9 cellular contexts compared by ENCODE assay signal in genomic region chr12:113467154-113467513, GRCh38. TPM values are rescaled to one million over a fixed set of nuclear protein-coding genes. Genes with fewer than 3 reads are reported as not detected.
DNase-seq lines count a peak whose midpoint lies in the region; ATAC-seq, FAIRE-seq and TF ChIP-seq lines count a peak whose summit lies in the region.
"Had no signal": no experiment of that assay in that cellular context is flagged by ENCODE, and none has a peak within 500 bp of the region (broad histone marks: within the 10 kb centered on the region; RNA-seq: fewer than 3 reads in every experiment).

No MANE protein-coding gene starts in this region.

- CTCF ChIA-PET in Calu3 (lab: Charles Lee): no interaction called here

- TF ChIP-seq CTCF in Calu3 (IDR thresholded peaks at IDR 0.05; ENCODE audit: unreplicated experiment) (no peak), esophagus squamous epithelium (IDR thresholded peaks at IDR 0.05) (no peak), pancreas (IDR thresholded peaks at IDR 0.05) (no peak)

- ATAC-seq in pancreas: peak in 2 of 4 donors; percentile 11 to 13

- H3K4me3 ChIP-seq in esophagus squamous epithelium: peak overlapping the region; percentile 20 to 59 (median 38)
- H3K4me3 ChIP-seq in pancreas: peak overlapping the region in 3 of 4 donors; percentile 10 to 45 (median 22)
- H3K4me3 ChIP-seq in MG63: no peak overlapping the region

- intact Hi-C loops in Calu3 (cut with micrococcal nuclease; ENCODE audit: unreplicated experiment): loop anchor here (1.0 to 10.0 kb wide), 2 partner anchors 41 to 258 kb away; no protein-coding TSS in a partner anchor
- intact Hi-C loops in esophagus squamous epithelium (cut with DNase I): loop anchor here (10.0 kb wide), 1 partner anchor 448 kb away; no protein-coding TSS in a partner anchor
- intact Hi-C loops in pancreas (cut with DNase I): no loop called here

- H3K27ac Mint-ChIP-seq in Calu3 (ENCODE audit: unreplicated experiment): no peak overlapping the region

- DNase-seq in Calu3 (no peak), NCI-H1105 (lab: John Stamatoyannopoulos, UW) (peak; percentile 26), esophagus squamous epithelium (lab: John Stamatoyannopoulos, UW) (no peak), pancreas (peak in 1 of 6 donors; percentile 61), SK-N-DZ (ENCODE audit: low spot score) (no peak), MG63 (no peak), NCI-H446 (lab: John Stamatoyannopoulos, UW) (no peak)
- DNase-seq in stimulated activated CD4-positive, alpha-beta T cell treated with anti-CD3 and anti-CD28 coated beads, Interleukin-15, amount 100 ng/mL, for 24 hours: no peak

- H3K4me1 ChIP-seq in esophagus squamous epithelium: peaks cover 20 to 69% (median 40%) of the 10 kb centered on the region in 3 donors
- H3K4me1 ChIP-seq in pancreas: peaks cover 3 to 14% (median 6%) of the 10 kb centered on the region in 3 donors

- H3K36me3 ChIP-seq in esophagus squamous epithelium: no peaks in the 10 kb centered on the region
- no peaks in the 10 kb centered on the region for H3K36me3 ChIP-seq in pancreas
- H3K36me3 ChIP-seq in MG63: no peaks in the 10 kb centered on the region

- H3K9me3 ChIP-seq in esophagus squamous epithelium: no peaks in the 10 kb centered on the region
- H3K9me3 ChIP-seq in pancreas: no peaks in the 10 kb centered on the region
- no peaks in the 10 kb centered on the region for H3K9me3 ChIP-seq in MG63

- peak overlapping the region; percentile 53 for H3K4me3 Mint-ChIP-seq in Calu3 (ENCODE audit: low read depth, unreplicated experiment)

- peaks cover 96% of the 10 kb centered on the region for H3K27me3 Mint-ChIP-seq in Calu3 (ENCODE audit: unreplicated experiment)

- peaks cover 23% of the 10 kb centered on the region for H3K4me1 Mint-ChIP-seq in Calu3 (ENCODE audit: low read depth, unreplicated experiment)

- H3K27ac ChIP-seq in esophagus squamous epithelium (no peak overlapping the region), pancreas (no peak overlapping the region)

- no peak for FAIRE-seq in pancreas (lab: Jason Lieb, UNC)

- BruUV-seq in Calu3 (replicated peaks; lab: Mats Ljungman, UMichigan): no TSS peak

- no peaks in the 10 kb centered on the region for H3K36me3 Mint-ChIP-seq in Calu3 (ENCODE audit: insufficient read depth, unreplicated experiment)

- WGBS in esophagus squamous epithelium, 2 donors: 1 to 4% methylated on average over 18 of the region's 30 CpGs
- WGBS in pancreas, 2 donors: 4 to 7% methylated on average over 29 to 30 of the region's 30 CpGs

- H3K9me3 Mint-ChIP-seq in Calu3 (ENCODE audit: low read depth, unreplicated experiment): peaks cover 3% of the 10 kb centered on the region

- no peak for TF ChIP-seq POLR2A in esophagus squamous epithelium (IDR thresholded peaks at IDR 0.05)

- H3K27me3 ChIP-seq in esophagus squamous epithelium (peaks cover 39 to 100% (median 76%) of the 10 kb centered on the region in 4 donors), pancreas (peaks cover 8 to 63% (median 27%) of the 10 kb centered on the region in 4 donors), MG63 (peaks cover 96% of the 10 kb centered on the region)

RNA-seq across cellular contexts. Expression of gene LHX5, which starts 4.5 kb away (rescaled TPM):
- total RNA-seq in Calu3 (2022) (not detected in 2 replicates), esophagus squamous epithelium (not detected), pancreas (not detected)
- not detected for polyA plus RNA-seq in pancreas
- 0.15 and 0.60 TPM in 2 replicates for polyA plus RNA-seq in SK-N-DZ (2014; cell fraction: cytosol; rRNA removed)
- polyA plus RNA-seq in SK-N-DZ (2014; cell fraction: nucleus; rRNA removed): not detected in 2 replicates
- total RNA-seq in MG63 (2014; rRNA removed; shearing (Covaris generic); ENCODE audit: low replicate concordance): not detected in 2 replicates
- total RNA-seq: activated CD8-positive, alpha-beta memory T cell treated with anti-CD3 and anti-CD28 coated beads for 36 hours had no signal

RNA-seq across cellular contexts. Expression of gene SDSL, which starts 45.0 kb away (rescaled TPM):
- total RNA-seq in Calu3 (2022): 19.9 and 25.5 TPM in 2 replicates
- 1 to 10 TPM in 2 of 4 donors, under 1 TPM in 1, not detected in 1; 0.48 to 3.1 (median 1.5) TPM for total RNA-seq in esophagus squamous epithelium
- total RNA-seq in pancreas: 10 to 100 TPM in 2 of 6 donors, 1 to 10 TPM in 4; 5.4 to 13.2 (median 8.3) TPM
- 10 to 100 TPM; 10.4 to 14.2 TPM for polyA plus RNA-seq in pancreas
- polyA plus RNA-seq in SK-N-DZ (2014; cell fraction: cytosol; rRNA removed): 5.6 and 9.2 TPM in 2 replicates
- 4.6 and 8.5 TPM in 2 replicates for polyA plus RNA-seq in SK-N-DZ (2014; cell fraction: nucleus; rRNA removed)
- 11.0 and 54.2 TPM in 2 replicates for total RNA-seq in MG63 (2014; rRNA removed; shearing (Covaris generic); ENCODE audit: low replicate concordance)
- total RNA-seq: activated CD8-positive, alpha-beta memory T cell treated with anti-CD3 and anti-CD28 coated beads for 36 hours had no signal

Comparison
In these comparisons a context has a peak if more than half of its experiments do, and no peak if none do; other contexts are left out.
1. intact Hi-C loops: an anchor here in Calu3 (1.0 to 10.0 kb wide) and esophagus squamous epithelium (10.0 kb wide); none called in pancreas.